ENCODE assay signal across 1 cellular context in the genomic region with DNA sequence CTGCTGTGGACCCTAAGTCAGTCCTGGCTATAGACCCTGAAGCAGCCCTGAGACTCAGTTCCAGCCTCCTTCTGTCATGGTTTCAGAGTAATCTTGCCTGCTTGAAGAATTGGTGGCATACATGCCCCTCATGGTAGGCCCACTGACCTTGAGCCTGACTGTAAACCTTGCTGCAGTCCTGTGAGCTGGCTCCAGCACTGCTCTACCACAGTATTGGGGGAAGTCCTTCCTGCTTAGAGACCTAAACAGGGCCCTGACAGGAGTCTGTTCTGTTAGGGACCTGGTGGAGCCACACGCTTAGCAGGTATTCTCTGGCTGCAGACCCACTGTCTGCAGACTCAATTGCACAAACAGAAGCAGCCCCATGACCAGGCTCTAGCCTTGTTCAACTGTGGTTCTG.
TF ChIP-seq lines count a peak whose summit lies in the region.

No MANE protein-coding gene starts in this region.

TF ChIP-seq in HepG2, 621 proteins besides CTCF, POLR2A, EP300 and RAD21:
- TF ChIP-seq, protein P1, sequence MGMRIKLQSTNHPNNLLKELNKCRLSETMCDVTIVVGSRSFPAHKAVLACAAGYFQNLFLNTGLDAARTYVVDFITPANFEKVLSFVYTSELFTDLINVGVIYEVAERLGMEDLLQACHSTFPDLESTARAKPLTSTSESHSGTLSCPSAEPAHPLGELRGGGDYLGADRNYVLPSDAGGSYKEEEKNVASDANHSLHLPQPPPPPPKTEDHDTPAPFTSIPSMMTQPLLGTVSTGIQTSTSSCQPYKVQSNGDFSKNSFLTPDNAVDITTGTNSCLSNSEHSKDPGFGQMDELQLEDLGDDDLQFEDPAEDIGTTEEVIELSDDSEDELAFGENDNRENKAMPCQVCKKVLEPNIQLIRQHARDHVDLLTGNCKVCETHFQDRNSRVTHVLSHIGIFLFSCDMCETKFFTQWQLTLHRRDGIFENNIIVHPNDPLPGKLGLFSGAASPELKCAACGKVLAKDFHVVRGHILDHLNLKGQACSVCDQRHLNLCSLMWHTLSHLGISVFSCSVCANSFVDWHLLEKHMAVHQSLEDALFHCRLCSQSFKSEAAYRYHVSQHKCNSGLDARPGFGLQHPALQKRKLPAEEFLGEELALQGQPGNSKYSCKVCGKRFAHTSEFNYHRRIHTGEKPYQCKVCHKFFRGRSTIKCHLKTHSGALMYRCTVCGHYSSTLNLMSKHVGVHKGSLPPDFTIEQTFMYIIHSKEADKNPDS (CRISPR knock-in tag; IDR thresholded peaks at IDR 0.05), result no peak
- TF ChIP-seq, protein P2, sequence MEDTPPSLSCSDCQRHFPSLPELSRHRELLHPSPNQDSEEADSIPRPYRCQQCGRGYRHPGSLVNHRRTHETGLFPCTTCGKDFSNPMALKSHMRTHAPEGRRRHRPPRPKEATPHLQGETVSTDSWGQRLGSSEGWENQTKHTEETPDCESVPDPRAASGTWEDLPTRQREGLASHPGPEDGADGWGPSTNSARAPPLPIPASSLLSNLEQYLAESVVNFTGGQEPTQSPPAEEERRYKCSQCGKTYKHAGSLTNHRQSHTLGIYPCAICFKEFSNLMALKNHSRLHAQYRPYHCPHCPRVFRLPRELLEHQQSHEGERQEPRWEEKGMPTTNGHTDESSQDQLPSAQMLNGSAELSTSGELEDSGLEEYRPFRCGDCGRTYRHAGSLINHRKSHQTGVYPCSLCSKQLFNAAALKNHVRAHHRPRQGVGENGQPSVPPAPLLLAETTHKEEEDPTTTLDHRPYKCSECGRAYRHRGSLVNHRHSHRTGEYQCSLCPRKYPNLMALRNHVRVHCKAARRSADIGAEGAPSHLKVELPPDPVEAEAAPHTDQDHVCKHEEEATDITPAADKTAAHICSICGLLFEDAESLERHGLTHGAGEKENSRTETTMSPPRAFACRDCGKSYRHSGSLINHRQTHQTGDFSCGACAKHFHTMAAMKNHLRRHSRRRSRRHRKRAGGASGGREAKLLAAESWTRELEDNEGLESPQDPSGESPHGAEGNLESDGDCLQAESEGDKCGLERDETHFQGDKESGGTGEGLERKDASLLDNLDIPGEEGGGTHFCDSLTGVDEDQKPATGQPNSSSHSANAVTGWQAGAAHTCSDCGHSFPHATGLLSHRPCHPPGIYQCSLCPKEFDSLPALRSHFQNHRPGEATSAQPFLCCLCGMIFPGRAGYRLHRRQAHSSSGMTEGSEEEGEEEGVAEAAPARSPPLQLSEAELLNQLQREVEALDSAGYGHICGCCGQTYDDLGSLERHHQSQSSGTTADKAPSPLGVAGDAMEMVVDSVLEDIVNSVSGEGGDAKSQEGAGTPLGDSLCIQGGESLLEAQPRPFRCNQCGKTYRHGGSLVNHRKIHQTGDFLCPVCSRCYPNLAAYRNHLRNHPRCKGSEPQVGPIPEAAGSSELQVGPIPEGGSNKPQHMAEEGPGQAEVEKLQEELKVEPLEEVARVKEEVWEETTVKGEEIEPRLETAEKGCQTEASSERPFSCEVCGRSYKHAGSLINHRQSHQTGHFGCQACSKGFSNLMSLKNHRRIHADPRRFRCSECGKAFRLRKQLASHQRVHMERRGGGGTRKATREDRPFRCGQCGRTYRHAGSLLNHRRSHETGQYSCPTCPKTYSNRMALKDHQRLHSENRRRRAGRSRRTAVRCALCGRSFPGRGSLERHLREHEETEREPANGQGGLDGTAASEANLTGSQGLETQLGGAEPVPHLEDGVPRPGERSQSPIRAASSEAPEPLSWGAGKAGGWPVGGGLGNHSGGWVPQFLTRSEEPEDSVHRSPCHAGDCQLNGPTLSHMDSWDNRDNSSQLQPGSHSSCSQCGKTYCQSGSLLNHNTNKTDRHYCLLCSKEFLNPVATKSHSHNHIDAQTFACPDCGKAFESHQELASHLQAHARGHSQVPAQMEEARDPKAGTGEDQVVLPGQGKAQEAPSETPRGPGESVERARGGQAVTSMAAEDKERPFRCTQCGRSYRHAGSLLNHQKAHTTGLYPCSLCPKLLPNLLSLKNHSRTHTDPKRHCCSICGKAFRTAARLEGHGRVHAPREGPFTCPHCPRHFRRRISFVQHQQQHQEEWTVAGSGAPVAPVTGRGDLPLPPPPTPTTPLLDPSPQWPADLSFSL (CRISPR knock-in tag; IDR thresholded peaks at IDR 0.05), result no peak
- no peak for TF ChIP-seq ESRRA (CRISPR knock-in tag; IDR thresholded peaks at IDR 0.05; ENCODE audit: low read depth)
- TF ChIP-seq, protein P3, sequence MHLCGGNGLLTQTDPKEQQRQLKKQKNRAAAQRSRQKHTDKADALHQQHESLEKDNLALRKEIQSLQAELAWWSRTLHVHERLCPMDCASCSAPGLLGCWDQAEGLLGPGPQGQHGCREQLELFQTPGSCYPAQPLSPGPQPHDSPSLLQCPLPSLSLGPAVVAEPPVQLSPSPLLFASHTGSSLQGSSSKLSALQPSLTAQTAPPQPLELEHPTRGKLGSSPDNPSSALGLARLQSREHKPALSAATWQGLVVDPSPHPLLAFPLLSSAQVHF (CRISPR knock-in tag; IDR thresholded peaks at IDR 0.05), result no peak
- TF ChIP-seq ETV5 (CRISPR knock-in tag; IDR thresholded peaks at IDR 0.05; ENCODE audit: borderline replicate concordance), result no peak
- no peak for TF ChIP-seq HOXD1 (CRISPR knock-in tag; IDR thresholded peaks at IDR 0.05)
- no peak for TF ChIP-seq ZNF792 (CRISPR knock-in tag; IDR thresholded peaks at IDR 0.05)
- no peak for TF ChIP-seq ZNF557 (CRISPR knock-in tag; IDR thresholded peaks at IDR 0.05)
- TF ChIP-seq EHMT2 (IDR thresholded peaks at IDR 0.05; ENCODE audit: borderline replicate concordance, low read depth, low read length), result no peak
- no peak for TF ChIP-seq ZNF251 (CRISPR knock-in tag; IDR thresholded peaks at IDR 0.05)
- TF ChIP-seq TEAD2 (CRISPR knock-in tag; IDR thresholded peaks at IDR 0.05), result no peak
- no peak for TF ChIP-seq ZSCAN25 (CRISPR knock-in tag; IDR thresholded peaks at IDR 0.05)
- TF ChIP-seq ZNF160 (CRISPR knock-in tag; IDR thresholded peaks at IDR 0.05), result no peak
- TF ChIP-seq, protein P4, sequence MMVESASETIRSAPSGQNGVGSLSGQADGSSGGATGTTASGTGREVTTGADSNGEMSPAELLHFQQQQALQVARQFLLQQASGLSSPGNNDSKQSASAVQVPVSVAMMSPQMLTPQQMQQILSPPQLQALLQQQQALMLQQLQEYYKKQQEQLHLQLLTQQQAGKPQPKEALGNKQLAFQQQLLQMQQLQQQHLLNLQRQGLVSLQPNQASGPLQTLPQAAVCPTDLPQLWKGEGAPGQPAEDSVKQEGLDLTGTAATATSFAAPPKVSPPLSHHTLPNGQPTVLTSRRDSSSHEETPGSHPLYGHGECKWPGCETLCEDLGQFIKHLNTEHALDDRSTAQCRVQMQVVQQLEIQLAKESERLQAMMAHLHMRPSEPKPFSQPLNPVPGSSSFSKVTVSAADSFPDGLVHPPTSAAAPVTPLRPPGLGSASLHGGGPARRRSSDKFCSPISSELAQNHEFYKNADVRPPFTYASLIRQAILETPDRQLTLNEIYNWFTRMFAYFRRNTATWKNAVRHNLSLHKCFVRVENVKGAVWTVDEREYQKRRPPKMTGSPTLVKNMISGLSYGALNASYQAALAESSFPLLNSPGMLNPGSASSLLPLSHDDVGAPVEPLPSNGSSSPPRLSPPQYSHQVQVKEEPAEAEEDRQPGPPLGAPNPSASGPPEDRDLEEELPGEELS (CRISPR knock-in tag; IDR thresholded peaks at IDR 0.05), result no peak
- TF ChIP-seq ZNF326 (CRISPR knock-in tag; IDR thresholded peaks at IDR 0.05; ENCODE audit: borderline replicate concordance), result no peak
- TF ChIP-seq IKZF4 (CRISPR knock-in tag; IDR thresholded peaks at IDR 0.05; ENCODE audit: borderline replicate concordance, low read depth, not compliant biosample characterization), result no peak
- TF ChIP-seq STAG1 (CRISPR knock-in tag; IDR thresholded peaks at IDR 0.05), result no peak
- TF ChIP-seq ZFX (CRISPR knock-in tag; IDR thresholded peaks at IDR 0.05; ENCODE audit: low read depth), result no peak
- no peak for TF ChIP-seq ZNF598 (CRISPR knock-in tag; IDR thresholded peaks at IDR 0.05; ENCODE audit: borderline replicate concordance)
- TF ChIP-seq, protein P5, sequence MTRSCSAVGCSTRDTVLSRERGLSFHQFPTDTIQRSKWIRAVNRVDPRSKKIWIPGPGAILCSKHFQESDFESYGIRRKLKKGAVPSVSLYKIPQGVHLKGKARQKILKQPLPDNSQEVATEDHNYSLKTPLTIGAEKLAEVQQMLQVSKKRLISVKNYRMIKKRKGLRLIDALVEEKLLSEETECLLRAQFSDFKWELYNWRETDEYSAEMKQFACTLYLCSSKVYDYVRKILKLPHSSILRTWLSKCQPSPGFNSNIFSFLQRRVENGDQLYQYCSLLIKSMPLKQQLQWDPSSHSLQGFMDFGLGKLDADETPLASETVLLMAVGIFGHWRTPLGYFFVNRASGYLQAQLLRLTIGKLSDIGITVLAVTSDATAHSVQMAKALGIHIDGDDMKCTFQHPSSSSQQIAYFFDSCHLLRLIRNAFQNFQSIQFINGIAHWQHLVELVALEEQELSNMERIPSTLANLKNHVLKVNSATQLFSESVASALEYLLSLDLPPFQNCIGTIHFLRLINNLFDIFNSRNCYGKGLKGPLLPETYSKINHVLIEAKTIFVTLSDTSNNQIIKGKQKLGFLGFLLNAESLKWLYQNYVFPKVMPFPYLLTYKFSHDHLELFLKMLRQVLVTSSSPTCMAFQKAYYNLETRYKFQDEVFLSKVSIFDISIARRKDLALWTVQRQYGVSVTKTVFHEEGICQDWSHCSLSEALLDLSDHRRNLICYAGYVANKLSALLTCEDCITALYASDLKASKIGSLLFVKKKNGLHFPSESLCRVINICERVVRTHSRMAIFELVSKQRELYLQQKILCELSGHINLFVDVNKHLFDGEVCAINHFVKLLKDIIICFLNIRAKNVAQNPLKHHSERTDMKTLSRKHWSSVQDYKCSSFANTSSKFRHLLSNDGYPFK (CRISPR knock-in tag; IDR thresholded peaks at IDR 0.05; ENCODE audit: borderline replicate concordance), result no peak
